16 cellular contexts compared by ENCODE assay signal in genomic region chr6:53910834-53911233, GRCh38.
A peak's percentile ranks its signal among the peaks of the same experiment; 100 is the strongest.
DNase-seq lines count a peak whose midpoint lies in the region; ATAC-seq lines count a peak whose summit lies in the region.
"Had no signal": no experiment of that assay in that cellular context is flagged by ENCODE, and none has a peak within 500 bp of the region (broad histone marks: within the 10 kb centered on the region; RNA-seq: fewer than 3 reads in every experiment).

No MANE protein-coding gene starts in this region.

- in situ Hi-C loops in SK-MEL-5 (cut with HindIII; ENCODE audit: low pct_unique_long_range_greater_than_20kb, low sequenced_read_pairs) = no loop called here

- no peak for ATAC-seq in GM18519 (IDR thresholded peaks at IDR 0.05; ENCODE audit: low FRiP score, unreplicated experiment)

- DNase-seq in C1 segment of cervical spinal cord (lab: John Stamatoyannopoulos, UW) (peak in 9 of 14 donors; percentile 3 to 55 (median 39)), SK-MEL-5 (ENCODE audit: low read depth, low spot score) (peak; percentile 79), glomerular endothelial cell (ENCODE audit: extremely low read depth, low read depth, low spot score) (peak; percentile 82), pons (ENCODE audit: low spot score) (peak; percentile 87), MG63 (no peak), cerebellum (ENCODE audit: low spot score) (no peak)
- no peak for DNase-seq in activated naive CD4-positive, alpha-beta T cell (lab: John Stamatoyannopoulos, UW)
- DNase-seq: activated gamma-delta T cell, Caco-2, GF-D8, NCI-H1694 treated with DMSO at 0.1 percent for 48 hours, NCI-H526, SW 1271 had no signal

- H3K27me3 ChIP-seq in MG63 = no peaks in the 10 kb centered on the region

- H3K4me3 ChIP-seq in MG63 = no peak overlapping the region
- H3K4me3 ChIP-seq: prostate gland, thoracic aorta had no signal

- no peaks in the 10 kb centered on the region for H3K9me3 ChIP-seq in MG63
- H3K9me3 ChIP-seq: Caco-2, prostate gland, thoracic aorta had no signal

- no peaks in the 10 kb centered on the region for H3K36me3 ChIP-seq in MG63
- H3K36me3 ChIP-seq: prostate gland, thoracic aorta had no signal

Comparison
In these comparisons a context has a peak if more than half of its experiments do, and no peak if none do; other contexts are left out.
1. DNase-seq: peak in C1 segment of cervical spinal cord (9 of 14), SK-MEL-5 (single experiment), glomerular endothelial cell (single experiment) and pons (single experiment); none in activated naive CD4-positive, alpha-beta T cell (0 of 4), MG63 (single experiment) and cerebellum (single experiment).